Comparison of ENCODE assay signal across 15 cellular contexts in the genomic region with DNA sequence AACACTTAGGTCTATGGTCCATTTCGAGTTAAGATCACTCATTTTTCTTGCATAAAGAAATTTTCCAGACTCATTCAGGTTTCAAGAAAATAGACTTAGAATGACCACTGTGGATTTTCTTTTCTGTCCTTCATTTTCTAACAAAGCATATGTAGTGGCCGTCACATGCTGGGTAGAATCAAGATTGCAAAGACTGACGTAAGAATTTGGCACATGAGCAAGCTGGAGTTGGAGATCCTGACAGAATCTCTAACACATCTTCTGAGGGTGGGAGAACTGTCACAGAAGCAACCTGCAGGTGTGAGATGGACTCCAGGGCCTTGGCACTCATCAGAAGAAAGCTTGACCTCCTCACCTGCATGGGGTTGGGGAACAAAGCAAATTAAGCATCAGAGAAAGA. TPM values are rescaled to one million over a fixed set of nuclear protein-coding genes. Genes with fewer than 3 reads are reported as not detected.
A peak's percentile ranks its signal among the peaks of the same experiment; 100 is the strongest.
DNase-seq lines count a peak whose midpoint lies in the region; ATAC-seq, FAIRE-seq and TF ChIP-seq lines count a peak whose summit lies in the region.
"Had no signal": no experiment of that assay in that cellular context is flagged by ENCODE, and none has a peak within 500 bp of the region (broad histone marks: within the 10 kb centered on the region; RNA-seq: fewer than 3 reads in every experiment).

No MANE protein-coding gene starts in this region.

- H2AK5ac ChIP-seq in IMR-90 (ENCODE audit: low read depth, low read length), result no peak overlapping the region

- no peaks in the 10 kb centered on the region for H3K9me3 Mint-ChIP-seq in endothelial cell (ENCODE audit: unreplicated experiment)

- H3K23ac ChIP-seq in IMR-90 (ENCODE audit: low read depth, low read length), result no peak overlapping the region

- no peak for TF ChIP-seq RAD21 in IMR-90 (IDR thresholded peaks at IDR 0.05; ENCODE audit: low read length)

- H3K18ac ChIP-seq in IMR-90 (ENCODE audit: low read depth, low read length), result no peak overlapping the region

- ATAC-seq in IMR-90 (ENCODE audit: low read depth), result no peak

- H4K91ac ChIP-seq in IMR-90 (ENCODE audit: insufficient read depth, low read depth, low read length), result no peak overlapping the region

- no peaks in the 10 kb centered on the region for H3K79me1 ChIP-seq in IMR-90 (ENCODE audit: low read depth in 1 of 2, low read length in 2 of 2)

- no peak for TF ChIP-seq CTCF in IMR-90 (conservative IDR thresholded peaks at IDR 0.05; ENCODE audit: low read depth, low read length)
- no peak for TF ChIP-seq CTCF in endothelial cell (IDR thresholded peaks at IDR 0.05; ENCODE audit: unreplicated experiment)

- H2AFZ ChIP-seq in IMR-90 (replicated peaks; ENCODE audit: low read length, poor library complexity), result no peak overlapping the region
- H2AFZ ChIP-seq: GM23248 had no signal

- H2BK120ac ChIP-seq in IMR-90 (ENCODE audit: low read depth, low read length), result no peak overlapping the region

- FAIRE-seq in HTR-8/SVneo (lab: Jason Lieb, UNC), result no peak
- FAIRE-seq: G401.6, GM12891 had no signal

- H3K4me1 ChIP-seq in IMR-90 (ENCODE audit: control insufficient read depth, insufficient read depth, low read length), result peaks cover 2% of the 10 kb centered on the region; the same call in 1 of the 2 replicates

- no peak overlapping the region for H3K4me2 ChIP-seq in IMR-90 (ENCODE audit: low read depth, low read length)
- H3K4me2 ChIP-seq: BLaER1 treated with 17β-estradiol and CSF1 and Interleukin-3, amounts not matched to agents 10 nM and 100 nM had no signal

- H3K9ac ChIP-seq in IMR-90 (ENCODE audit: low read depth, low read length), result no peak overlapping the region
- H3K9ac ChIP-seq: BLaER1 treated with 17β-estradiol and CSF1 and Interleukin-3, amounts not matched to agents 10 nM and 100 nM; GM23248 had no signal

- DNase-seq in NCI-H748 (lab: John Stamatoyannopoulos, UW; ENCODE audit: unreplicated experiment) (peak; percentile 43), NCI-H748 treated with DMSO at 0.1 percent for 48 hours (lab: John Stamatoyannopoulos, UW) (no peak), IMR-90 (no peak), cerebellum (ENCODE audit: low spot score) (peak; percentile 52), HPDE6-E6E7 (ENCODE audit: extremely low spot score) (no peak), endothelial cell (ENCODE audit: low spot score) (no peak), HTR-8/SVneo (ENCODE audit: insufficient read length, low spot score) (no peak)
- DNase-seq: ACHN; CD4-positive, CD25-positive, alpha-beta regulatory T cell; DMS79; GM23248; H7 had no signal

- no peak overlapping the region for H2BK5ac ChIP-seq in IMR-90 (ENCODE audit: low read depth, low read length, poor library complexity, severe bottlenecking)

- in situ Hi-C loops in IMR-90 (cut with MboI; ENCODE audit: low sequenced_read_pairs), result no loop called here

- no peak overlapping the region for H3K4me3 Mint-ChIP-seq in endothelial cell (ENCODE audit: unreplicated experiment)
- H3K4me3 Mint-ChIP-seq: CD4-positive, CD25-positive, alpha-beta regulatory T cell had no signal

- H3K36me3 Mint-ChIP-seq in endothelial cell (ENCODE audit: low read depth, unreplicated experiment), result no peaks in the 10 kb centered on the region
- H3K36me3 Mint-ChIP-seq: CD4-positive, CD25-positive, alpha-beta regulatory T cell had no signal

- H3K36me3 ChIP-seq in IMR-90 (ENCODE audit: control insufficient read depth, insufficient read depth, low read length), result no peaks in the 10 kb centered on the region
- H3K36me3 ChIP-seq: BLaER1 treated with 17β-estradiol and CSF1 and Interleukin-3, amounts not matched to agents 10 nM and 100 nM had no signal

- POLR2A ChIA-PET in IMR-90 (lab: Charles Lee; ENCODE audit: unreplicated experiment), result no interaction called here

- H3K27me3 ChIP-seq in IMR-90 (ENCODE audit: control insufficient read depth, insufficient read depth, low read length), result no peaks in the 10 kb centered on the region
- H3K27me3 ChIP-seq: BLaER1 treated with 17β-estradiol and CSF1 and Interleukin-3, amounts not matched to agents 10 nM and 100 nM had no signal

- no peak overlapping the region for H4K8ac ChIP-seq in IMR-90 (ENCODE audit: low read depth in 2 of 2, low read length in 2 of 2)

- BruUV-seq in IMR-90 (replicated peaks; lab: Mats Ljungman, UMichigan), result no TSS peak

- H3K4ac ChIP-seq in IMR-90 (ENCODE audit: low read depth, low read length), result no peak overlapping the region

- no peaks in the 10 kb centered on the region for H3K27me3 Mint-ChIP-seq in endothelial cell (ENCODE audit: unreplicated experiment)

- intact Hi-C loops in IMR-90 (cut with micrococcal nuclease), result no loop called here

- no peaks in the 10 kb centered on the region for H3K9me3 ChIP-seq in IMR-90 (ENCODE audit: control insufficient read depth, insufficient read depth, low read length)
- H3K9me3 ChIP-seq: BLaER1 treated with 17β-estradiol and CSF1 and Interleukin-3, amounts not matched to agents 10 nM and 100 nM had no signal

- H4K20me1 ChIP-seq in IMR-90 (ENCODE audit: insufficient read depth, low read length), result no peaks in the 10 kb centered on the region
- H4K20me1 ChIP-seq: BLaER1 treated with 17β-estradiol and CSF1 and Interleukin-3, amounts not matched to agents 10 nM and 100 nM had no signal

- H3K56ac ChIP-seq in IMR-90 (ENCODE audit: extremely low read depth, insufficient read depth, low read length), result no peak overlapping the region

- H3K14ac ChIP-seq in IMR-90 (replicated peaks; ENCODE audit: low read depth, low read length), result no peak overlapping the region

- peaks cover 17% of the 10 kb centered on the region for H3K4me1 Mint-ChIP-seq in endothelial cell (ENCODE audit: unreplicated experiment)
- H3K4me1 Mint-ChIP-seq: CD4-positive, CD25-positive, alpha-beta regulatory T cell had no signal

- no peak overlapping the region for H2BK20ac ChIP-seq in IMR-90 (ENCODE audit: low read depth, low read length)

- no peak overlapping the region for H3K27ac Mint-ChIP-seq in endothelial cell (ENCODE audit: unreplicated experiment)
- H3K27ac Mint-ChIP-seq: CD4-positive, CD25-positive, alpha-beta regulatory T cell had no signal

- CTCF ChIA-PET in IMR-90 (lab: Yijun Ruan, JAX), result no interaction called here

- no CpG with 5 or more reads among the region's 3 CpGs for WGBS in IMR-90 (ENCODE audit: extremely low coverage in 2 of 2, insufficient read length in 1 of 2), 2 experiments

- no peak overlapping the region for H4K5ac ChIP-seq in IMR-90 (ENCODE audit: low read depth, low read length)

- TF ChIP-seq POLR2A in IMR-90 (IDR thresholded peaks at IDR 0.05; ENCODE audit: low read depth, low read length), result no peak

- no peak overlapping the region for H2BK15ac ChIP-seq in IMR-90 (ENCODE audit: low read depth, low read length)

- no peaks in the 10 kb centered on the region for H3K9me1 ChIP-seq in IMR-90 (ENCODE audit: insufficient read depth, low read length)

- H3K4me3 ChIP-seq in IMR-90 (ENCODE audit: insufficient read depth, low read depth, low read length), result no peak overlapping the region
- H3K4me3 ChIP-seq: BLaER1 treated with 17β-estradiol and CSF1 and Interleukin-3, amounts not matched to agents 10 nM and 100 nM; GM23248 had no signal

- peak overlapping the region; percentile 47 for H2AK9ac ChIP-seq in IMR-90 (replicated peaks; ENCODE audit: low read depth, low read length, poor library complexity)

- dilution Hi-C loops in IMR-90 (cut with HindIII; ENCODE audit: low sequenced_read_pairs, unreplicated experiment), result no loop called here

- H3K27ac ChIP-seq in IMR-90 (ENCODE audit: insufficient read depth, low read length), result no peak overlapping the region
- H3K27ac ChIP-seq: BLaER1 treated with 17β-estradiol and CSF1 and Interleukin-3, amounts not matched to agents 10 nM and 100 nM; GM23248 had no signal

TF ChIP-seq in IMR-90, 13 proteins besides CTCF, POLR2A, EP300 and RAD21:
- TF ChIP-seq CEBPB (IDR thresholded peaks at IDR 0.05; ENCODE audit: low read depth, low read length) (no peak), RCOR1 (IDR thresholded peaks at IDR 0.05; ENCODE audit: insufficient replicate concordance, low read length) (no peak), MAFK (IDR thresholded peaks at IDR 0.05; ENCODE audit: low read depth, low read length) (no peak), RFX5 (IDR thresholded peaks at IDR 0.05; ENCODE audit: low read depth, low read length) (no peak), FOS (IDR thresholded peaks at IDR 0.05; ENCODE audit: low read depth, low read length) (no peak), MAZ (IDR thresholded peaks at IDR 0.05; ENCODE audit: borderline replicate concordance, low read depth, low read length) (no peak), BHLHE40 (IDR thresholded peaks at IDR 0.05; ENCODE audit: low read depth, low read length) (no peak), NFE2L2 (IDR thresholded peaks at IDR 0.05; ENCODE audit: low read depth, low read length) (no peak), MXI1 (IDR thresholded peaks at IDR 0.05; ENCODE audit: borderline replicate concordance, low read depth, low read length) (no peak)
- TF ChIP-seq, protein P1, sequence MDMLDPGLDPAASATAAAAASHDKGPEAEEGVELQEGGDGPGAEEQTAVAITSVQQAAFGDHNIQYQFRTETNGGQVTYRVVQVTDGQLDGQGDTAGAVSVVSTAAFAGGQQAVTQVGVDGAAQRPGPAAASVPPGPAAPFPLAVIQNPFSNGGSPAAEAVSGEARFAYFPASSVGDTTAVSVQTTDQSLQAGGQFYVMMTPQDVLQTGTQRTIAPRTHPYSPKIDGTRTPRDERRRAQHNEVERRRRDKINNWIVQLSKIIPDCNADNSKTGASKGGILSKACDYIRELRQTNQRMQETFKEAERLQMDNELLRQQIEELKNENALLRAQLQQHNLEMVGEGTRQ (IDR thresholded peaks at IDR 0.05; ENCODE audit: low read depth, low read length), result no peak
- TF ChIP-seq, protein P2, sequence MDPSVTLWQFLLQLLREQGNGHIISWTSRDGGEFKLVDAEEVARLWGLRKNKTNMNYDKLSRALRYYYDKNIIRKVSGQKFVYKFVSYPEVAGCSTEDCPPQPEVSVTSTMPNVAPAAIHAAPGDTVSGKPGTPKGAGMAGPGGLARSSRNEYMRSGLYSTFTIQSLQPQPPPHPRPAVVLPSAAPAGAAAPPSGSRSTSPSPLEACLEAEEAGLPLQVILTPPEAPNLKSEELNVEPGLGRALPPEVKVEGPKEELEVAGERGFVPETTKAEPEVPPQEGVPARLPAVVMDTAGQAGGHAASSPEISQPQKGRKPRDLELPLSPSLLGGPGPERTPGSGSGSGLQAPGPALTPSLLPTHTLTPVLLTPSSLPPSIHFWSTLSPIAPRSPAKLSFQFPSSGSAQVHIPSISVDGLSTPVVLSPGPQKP (IDR thresholded peaks at IDR 0.05; ENCODE audit: borderline replicate concordance, low read depth, low read length), result no peak

RNA-seq across cellular contexts. Expression of a gene that starts 28.6 kb away (rescaled TPM):
- total RNA-seq in IMR-90 (2012; rRNA removed) (0.54 and 0.83 TPM in 2 replicates), cerebellum (22.0 TPM), endothelial cell (ENCODE audit: unreplicated experiment) (3.4 TPM)
- 0.37 and 0.53 TPM in 2 replicates for polyA plus RNA-seq in IMR-90 (2012; rRNA removed)
- polyA plus RNA-seq in IMR-90 (2012; cell fraction: cytosol; rRNA removed), result 0.31 and 0.81 TPM in 2 replicates
- 0.61 and 1.3 TPM in 2 replicates for polyA plus RNA-seq in IMR-90 (2012; cell fraction: nucleus; rRNA removed; ENCODE audit: low replicate concordance)
- total RNA-seq: CD4-positive, CD25-positive, alpha-beta regulatory T cell had no signal
- polyA plus RNA-seq: CD4-positive, CD25-positive, alpha-beta regulatory T cell had no signal

Comparison
In these comparisons a context has a peak if more than half of its experiments do, and no peak if none do; other contexts are left out.
1. DNase-seq: peak in NCI-H748 (single experiment) and cerebellum (single experiment); none in NCI-H748 treated with DMSO at 0.1 percent for 48 hours (single experiment), IMR-90 (single experiment), HPDE6-E6E7 (single experiment), endothelial cell (single experiment) and HTR-8/SVneo (single experiment).